Comparison of ENCODE assay signal across 17 cellular contexts in genomic region chr14:71486274-71486673, GRCh38.
"Had no signal": no experiment of that assay in that cellular context is flagged by ENCODE, and none has a peak within 500 bp of the region (broad histone marks: within the 10 kb centered on the region; RNA-seq: fewer than 3 reads in every experiment).

No MANE protein-coding gene starts in this region.

- H3K27me3 ChIP-seq: pancreas had no signal

- H3K4me1 ChIP-seq: pancreas had no signal

- H3K4me2 ChIP-seq: SK-N-SH had no signal

- H3K9me3 ChIP-seq: pancreas, SK-N-SH had no signal

- H3K36me3 ChIP-seq: pancreas, WERI-Rb-1 had no signal

- ATAC-seq: activated CD8-positive, alpha-beta T cell treated with anti-CD3 and anti-CD28 coated beads for 36 hours; effector memory CD8-positive, alpha-beta T cell; left colon; pancreas had no signal

- H3K27ac Mint-ChIP-seq: activated CD8-positive, alpha-beta T cell treated with anti-CD3 and anti-CD28 coated beads for 36 hours; activated naive CD8-positive, alpha-beta T cell treated with anti-CD3 and anti-CD28 coated beads, Interleukin-2, amount 10 ng/mL, durations not matched to agents 7 days and 5 days; dendritic cell treated with granulocyte-macrophage colony-stimulating factor and Interleukin-4, amounts not matched to agents 40 ng/mL and 50 ng/mL, for 4 days had no signal

- H3K4me3 Mint-ChIP-seq: activated CD8-positive, alpha-beta T cell treated with anti-CD3 and anti-CD28 coated beads for 36 hours; activated naive CD8-positive, alpha-beta T cell treated with anti-CD3 and anti-CD28 coated beads, Interleukin-2, amount 10 ng/mL, durations not matched to agents 7 days and 5 days; dendritic cell treated with granulocyte-macrophage colony-stimulating factor and Interleukin-4, amounts not matched to agents 40 ng/mL and 50 ng/mL, for 4 days; effector memory CD8-positive, alpha-beta T cell; nephron progenitor cell had no signal

- H3K9me3 Mint-ChIP-seq: activated CD8-positive, alpha-beta T cell treated with anti-CD3 and anti-CD28 coated beads for 36 hours; dendritic cell treated with granulocyte-macrophage colony-stimulating factor and Interleukin-4, amounts not matched to agents 40 ng/mL and 50 ng/mL, for 4 days; effector memory CD8-positive, alpha-beta T cell; nephron progenitor cell had no signal

- H3K27me3 Mint-ChIP-seq: activated CD8-positive, alpha-beta T cell treated with anti-CD3 and anti-CD28 coated beads for 36 hours; activated naive CD8-positive, alpha-beta T cell treated with anti-CD3 and anti-CD28 coated beads, Interleukin-2, amount 10 ng/mL, durations not matched to agents 7 days and 5 days; dendritic cell treated with granulocyte-macrophage colony-stimulating factor and Interleukin-4, amounts not matched to agents 40 ng/mL and 50 ng/mL, for 4 days; effector memory CD8-positive, alpha-beta T cell had no signal

- H3K27ac ChIP-seq: epithelial cell of prostate, pancreas, WERI-Rb-1 had no signal

- DNase-seq: activated CD4-positive, alpha-beta T cell treated with anti-CD3 and anti-CD28 coated beads for 4 hours; activated CD8-positive, alpha-beta memory T cell treated with anti-CD3 and anti-CD28 coated beads, Interleukin-2, amount 50 U/mL, for 48 hours; activated CD8-positive, alpha-beta T cell treated with anti-CD3 and anti-CD28 coated beads for 36 hours; activated naive CD8-positive, alpha-beta T cell treated with anti-CD3 and anti-CD28 coated beads, Interleukin-2, amount 10 ng/mL, durations not matched to agents 7 days and 5 days; anterior cingulate cortex; central memory CD4-positive, alpha-beta T cell; effector memory CD8-positive, alpha-beta T cell; left colon; mammary epithelial cell; nephron progenitor cell; pancreas; SK-N-SH; small intestine; T-helper 1 cell; WERI-Rb-1 had no signal

- H3K4me3 ChIP-seq: pancreas had no signal

- H3K9ac ChIP-seq: SK-N-SH had no signal
